14 cellular contexts compared by ENCODE assay signal in the genomic region with DNA sequence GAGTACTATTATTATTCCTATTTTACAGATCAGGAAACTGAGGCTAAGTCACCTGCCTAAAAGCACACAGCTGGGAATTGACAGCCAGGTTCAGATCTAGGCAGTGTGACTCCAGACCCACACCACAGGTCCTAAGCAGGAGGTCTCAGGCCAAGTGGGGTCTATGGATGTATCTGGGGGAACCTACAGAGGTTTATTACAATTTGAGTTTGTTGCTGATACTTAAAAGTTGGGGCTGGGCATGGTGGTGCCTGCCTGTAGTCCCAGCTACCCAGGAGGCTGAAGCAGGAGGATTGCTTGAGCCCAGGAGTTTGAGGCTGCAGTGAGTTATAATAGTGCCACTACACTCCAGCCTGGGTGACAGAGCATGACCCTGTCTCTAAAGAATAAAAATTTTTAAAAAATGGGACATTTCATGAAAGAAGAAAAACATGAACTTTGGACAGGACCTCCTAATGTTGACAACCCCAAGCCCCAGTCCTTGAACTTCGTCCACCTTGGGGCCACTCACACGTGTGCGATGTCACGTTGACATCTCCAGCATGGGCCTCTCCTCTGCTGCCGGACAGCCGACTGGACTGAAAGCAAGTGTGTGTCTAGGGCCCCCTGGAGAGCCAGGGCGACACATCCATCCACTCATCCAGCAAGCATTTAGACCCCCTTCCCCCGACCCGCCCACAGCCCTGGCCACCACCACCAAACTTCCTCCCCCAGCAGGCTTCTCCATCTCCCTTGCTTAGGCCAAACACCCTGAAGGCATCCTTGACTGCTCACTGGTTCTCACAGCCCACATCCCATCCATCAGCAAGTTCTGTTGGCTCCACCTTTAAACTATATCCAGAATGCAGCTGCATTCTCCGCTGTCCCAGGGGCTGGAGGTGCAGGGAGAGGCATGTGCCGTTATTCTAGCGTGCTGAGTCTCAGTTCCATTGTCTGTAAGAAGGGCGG. TPM values are rescaled to one million over a fixed set of nuclear protein-coding genes. Genes with fewer than 3 reads are reported as not detected.
DNase-seq lines count a peak whose midpoint lies in the region; ATAC-seq and TF ChIP-seq lines count a peak whose summit lies in the region.
"Had no signal": no experiment of that assay in that cellular context is flagged by ENCODE, and none has a peak within 500 bp of the region (broad histone marks: within the 10 kb centered on the region; RNA-seq: fewer than 3 reads in every experiment).

No MANE protein-coding gene starts in this region.

- peak overlapping the region; percentile 88 for H3K27ac Mint-ChIP-seq in mesothelial cell of epicardium
- H3K27ac Mint-ChIP-seq: CD14-positive monocyte had no signal

- H3K36me3 Mint-ChIP-seq in mesothelial cell of epicardium: peaks cover 16% of the 10 kb centered on the region
- H3K36me3 Mint-ChIP-seq: CD14-positive monocyte had no signal

- H3K4me3 ChIP-seq in astrocyte of the spinal cord (ENCODE audit: low read depth, low read length): no peak overlapping the region

- H3K4me3 Mint-ChIP-seq in mesothelial cell of epicardium: no peak overlapping the region
- H3K4me3 Mint-ChIP-seq: CD14-positive monocyte had no signal

- H3K27me3 Mint-ChIP-seq in mesothelial cell of epicardium (ENCODE audit: low read depth): no peaks in the 10 kb centered on the region

- no peak for ATAC-seq in GM19467 (IDR thresholded peaks at IDR 0.05; ENCODE audit: unreplicated experiment)
- no peak for ATAC-seq in HG02981 (IDR thresholded peaks at IDR 0.05; ENCODE audit: unreplicated experiment)

- H3K4me1 Mint-ChIP-seq in mesothelial cell of epicardium: peaks cover 38% of the 10 kb centered on the region

- DNase-seq in Daoy (ENCODE audit: low read depth) (peak; percentile 68), HS-5 (ENCODE audit: low read depth) (peak; percentile 4), astrocyte of the spinal cord (ENCODE audit: low read depth, low spot score) (peak; percentile 50), mesothelial cell of epicardium (ENCODE audit: low spot score in 2 of 2, unreplicated experiment in 2 of 2) (no peak), anterior cingulate cortex (lab: John Stamatoyannopoulos, UW) (no peak)
- no peak for DNase-seq in NK-92 treated with Interleukin-12 subunit alpha and Interleukin-12 subunit beta, amount 100 ng/mL, for 24 hours (lab: John Stamatoyannopoulos, UW)
- DNase-seq: activated T-cell treated with anti-CD3 and anti-CD28 coated beads, Interleukin-2, amount 50 U/mL, for 48 hours; aorta; cortex of kidney; NCI-H82; T-helper 1 cell had no signal

- H3K9me3 Mint-ChIP-seq in mesothelial cell of epicardium: peaks cover 14% of the 10 kb centered on the region

- no peak for TF ChIP-seq CTCF in astrocyte of the spinal cord (IDR thresholded peaks at IDR 0.05; ENCODE audit: low read depth, low read length)
- TF ChIP-seq CTCF in mesothelial cell of epicardium (IDR thresholded peaks at IDR 0.05; ENCODE audit: unreplicated experiment): no peak

- in situ Hi-C loops in astrocyte of the spinal cord (cut with HindIII; ENCODE audit: low sequenced_read_pairs): no loop called here

RNA-seq across cellular contexts. Expression of gene NOL4L, which starts 40.0 kb away (rescaled TPM):
- 11.3 and 11.8 TPM in 2 replicates for total RNA-seq in Daoy (2014; rRNA removed; shearing (Covaris generic))
- 90.6 to 93.7 TPM (median 91.3 TPM) in 3 replicates for total RNA-seq in mesothelial cell of epicardium

Comparison
In these comparisons a context has a peak if more than half of its experiments do, and no peak if none do; other contexts are left out.
1. DNase-seq: peak in Daoy (single experiment), HS-5 (single experiment) and astrocyte of the spinal cord (single experiment); none in mesothelial cell of epicardium (0 of 2), anterior cingulate cortex (0 of 58) and NK-92 treated with Interleukin-12 subunit alpha and Interleukin-12 subunit beta, amount 100 ng/mL, for 24 hours (single experiment).